Comparison of ENCODE assay signal across 11 cellular contexts in genomic region chr16:68993885-68994284, GRCh38.
DNase-seq lines count a peak whose midpoint lies in the region; FAIRE-seq and TF ChIP-seq lines count a peak whose summit lies in the region.
"Had no signal": no experiment of that assay in that cellular context is flagged by ENCODE, and none has a peak within 500 bp of the region (broad histone marks: within the 10 kb centered on the region; RNA-seq: fewer than 3 reads in every experiment).

No MANE protein-coding gene starts in this region.

- H3K9me3 ChIP-seq in SJSA1 (replicated peaks) = no peaks in the 10 kb centered on the region
- H3K9me3 ChIP-seq in uterus = no peaks in the 10 kb centered on the region
- H3K9me3 ChIP-seq: adrenal gland had no signal

- no peak for TF ChIP-seq POLR2A in uterus (IDR thresholded peaks at IDR 0.05)

- H3K27me3 ChIP-seq in SJSA1 (replicated peaks) (no peaks in the 10 kb centered on the region), uterus (no peaks in the 10 kb centered on the region)
- H3K27me3 ChIP-seq: adrenal gland had no signal

- FAIRE-seq in GM19239 (lab: Jason Lieb, UNC) = peak; percentile 39

- H3K27ac ChIP-seq in SJSA1 = peak overlapping the region; percentile 70
- no peak overlapping the region for H3K27ac ChIP-seq in uterus
- H3K27ac ChIP-seq: adrenal gland, WERI-Rb-1 had no signal

- TF ChIP-seq CTCF in fibroblast of pulmonary artery (IDR thresholded peaks at IDR 0.05; ENCODE audit: low read length, missing control alignments) (no peak), uterus (IDR thresholded peaks at IDR 0.05) (no peak)

- DNase-seq in GM19239 (ENCODE audit: insufficient read length, low spot score) (no peak), SJSA1 (ENCODE audit: low read depth in 1 of 2, low spot score in 2 of 2) (peak in 1 of 2 experiments; percentile 72), fibroblast of pulmonary artery (ENCODE audit: low read depth) (peak; percentile 94), skeletal muscle cell (ENCODE audit: low read depth) (peak; percentile 72), NCI-H1436 treated with DMSO at 0.1 percent for 48 hours (lab: John Stamatoyannopoulos, UW) (no peak), uterus (no peak), NCI-H1417 treated with DMSO at 0.1 percent for 48 hours (lab: John Stamatoyannopoulos, UW) (no peak)
- no peak for DNase-seq in activated CD4-positive, alpha-beta T cell treated with anti-CD3 and anti-CD28 coated beads for 4 hours
- DNase-seq: adrenal gland; stimulated activated naive CD4-positive, alpha-beta T cell; WERI-Rb-1 had no signal

- peaks cover 43% of the 10 kb centered on the region for H3K4me1 ChIP-seq in SJSA1 (replicated peaks)
- H3K4me1 ChIP-seq in uterus = no peaks in the 10 kb centered on the region

- H3K36me3 ChIP-seq in SJSA1 = no peaks in the 10 kb centered on the region
- H3K36me3 ChIP-seq in uterus = no peaks in the 10 kb centered on the region
- H3K36me3 ChIP-seq: adrenal gland, WERI-Rb-1 had no signal

- intact Hi-C loops in uterus (cut with DNase I; ENCODE audit: low total_unique reads) = no loop called here

- H3K4me3 ChIP-seq in SJSA1 (no peak overlapping the region), fibroblast of pulmonary artery (replicated peaks; ENCODE audit: low read depth, low read length) (no peak overlapping the region), skeletal muscle cell (ENCODE audit: low read depth, low read length) (no peak overlapping the region), uterus (no peak overlapping the region)
- H3K4me3 ChIP-seq: adrenal gland had no signal

Comparison
In these comparisons a context has a peak if more than half of its experiments do, and no peak if none do; other contexts are left out.
1. DNase-seq: peak in fibroblast of pulmonary artery (single experiment) and skeletal muscle cell (single experiment); none in GM19239 (single experiment), NCI-H1436 treated with DMSO at 0.1 percent for 48 hours (single experiment), uterus (0 of 2), NCI-H1417 treated with DMSO at 0.1 percent for 48 hours (single experiment) and activated CD4-positive, alpha-beta T cell treated with anti-CD3 and anti-CD28 coated beads for 4 hours (0 of 2).